In genomic region chr9:99051353-99051752, GRCh38 we compare ENCODE assay signal across 15 cellular contexts. TPM values are rescaled to one million over a fixed set of nuclear protein-coding genes. Genes with fewer than 3 reads are reported as not detected.
DNase-seq lines count a peak whose midpoint lies in the region; ATAC-seq and TF ChIP-seq lines count a peak whose summit lies in the region.
"Had no signal": no experiment of that assay in that cellular context is flagged by ENCODE, and none has a peak within 500 bp of the region (broad histone marks: within the 10 kb centered on the region; RNA-seq: fewer than 3 reads in every experiment).

No MANE protein-coding gene starts in this region.

- H3K27ac ChIP-seq in sigmoid colon = peak overlapping the region in 3 of 4 donors; percentile 72 to 88 (median 87)
- H3K27ac ChIP-seq: C4-2B, RWPE1, SJSA1 had no signal

- TF ChIP-seq CTCF in fibroblast of the aortic adventitia (IDR thresholded peaks at IDR 0.05; ENCODE audit: insufficient read depth, low read length) = no peak
- no peak for TF ChIP-seq CTCF in sigmoid colon (IDR thresholded peaks at IDR 0.05)

- no peak for ATAC-seq in GM21423 (IDR thresholded peaks at IDR 0.05; ENCODE audit: unreplicated experiment)

- DNase-seq in NCI-H2171 treated with DMSO at 0.1 percent for 48 hours (lab: John Stamatoyannopoulos, UW) (peak; percentile 3), NCI-H2171 (lab: John Stamatoyannopoulos, UW) (no peak), OCI-M1 (lab: John Stamatoyannopoulos, UW) (peak; percentile 18), fibroblast of the aortic adventitia (ENCODE audit: low read depth) (peak; percentile 63), sigmoid colon (no peak), A172 (ENCODE audit: low spot score) (no peak)
- no peak for DNase-seq in effector CD4-positive, alpha-beta T cell
- DNase-seq: NCI-H1417 treated with DMSO at 0.1 percent for 48 hours, NCI-H2081 treated with DMSO at 0.1 percent for 48 hours had no signal

- 71 to 73% methylated on average over 3 of the region's 3 CpGs for WGBS in sigmoid colon, 2 donors

- H3K9me3 ChIP-seq in sigmoid colon = no peaks in the 10 kb centered on the region
- H3K9me3 ChIP-seq: A549, MG63, SJSA1 had no signal

- no peaks in the 10 kb centered on the region for H3K27me3 ChIP-seq in sigmoid colon
- H3K27me3 ChIP-seq: MG63, SJSA1 had no signal

- TF ChIP-seq EP300 in sigmoid colon (IDR thresholded peaks at IDR 0.05) = no peak

- intact Hi-C loops in sigmoid colon (cut with DNase I) = loop anchor here (5.0 kb wide), 1 partner anchor 51 kb away; no protein-coding TSS in a partner anchor

- peaks cover 7 to 57% (median 27%) of the 10 kb centered on the region in 4 donors for H3K36me3 ChIP-seq in sigmoid colon
- H3K36me3 ChIP-seq: MG63, SJSA1 had no signal

- H3K4me3 ChIP-seq in fibroblast of the aortic adventitia (ENCODE audit: low read depth, low read length) (no peak overlapping the region), sigmoid colon (no peak overlapping the region)
- H3K4me3 ChIP-seq: A549, MG63, SJSA1 had no signal

- peaks cover 0 to 54% (median 44%) of the 10 kb centered on the region in 4 donors for H3K4me1 ChIP-seq in sigmoid colon

- no peak for TF ChIP-seq POLR2A in sigmoid colon (IDR thresholded peaks at IDR 0.05)

RNA-seq across cellular contexts. Expression of gene TGFBR1, which starts 53.6 kb away (rescaled TPM):
- total RNA-seq in fibroblast of the aortic adventitia (ENCODE audit: low replicate concordance) (20.1 and 28.8 TPM in 2 replicates), sigmoid colon (10 to 100 TPM; 48.4 to 84.3 (median 62.5) TPM)
- polyA plus RNA-seq in sigmoid colon = 1 to 10 TPM; 3.9 to 8.5 (median 4.2) TPM
- total RNA-seq in A172 (2014; rRNA removed; shearing (Covaris generic)) = 30.3 and 31.1 TPM in 2 replicates

Comparison
In these comparisons a context has a peak if more than half of its experiments do, and no peak if none do; other contexts are left out.
1. DNase-seq: peak in NCI-H2171 treated with DMSO at 0.1 percent for 48 hours (single experiment), OCI-M1 (single experiment) and fibroblast of the aortic adventitia (single experiment); none in NCI-H2171 (single experiment), sigmoid colon (single experiment), A172 (single experiment) and effector CD4-positive, alpha-beta T cell (single experiment).